ENCODE assay signal across 22 cellular contexts in genomic region chr7:37304926-37305325, GRCh38.
"Had no signal": no experiment of that assay in that cellular context is flagged by ENCODE, and none has a peak within 500 bp of the region (broad histone marks: within the 10 kb centered on the region; RNA-seq: fewer than 3 reads in every experiment).

No MANE protein-coding gene starts in this region.

- H3K27me3 ChIP-seq: body of pancreas, colonic mucosa had no signal

- H3K4me3 Mint-ChIP-seq: activated CD4-positive, alpha-beta memory T cell treated with anti-CD3 and anti-CD28 coated beads, Interleukin-2, amount 10 ng/mL, durations not matched to agents 7 days and 5 days; activated CD4-positive, alpha-beta T cell treated with anti-CD3 and anti-CD28 coated beads, Interleukin-2, amount 10 ng/mL, durations not matched to agents 7 days and 5 days; activated naive CD4-positive, alpha-beta T cell treated with anti-CD3 and anti-CD28 coated beads, Interleukin-2, amount 50 U/mL, for 24 hours; activated naive CD8-positive, alpha-beta T cell treated with anti-CD3 and anti-CD28 coated beads, Interleukin-2, amount 50 U/mL, for 24 hours; naive thymus-derived CD4-positive, alpha-beta T cell had no signal

- H3K27ac Mint-ChIP-seq: activated CD4-positive, alpha-beta T cell treated with anti-CD3 and anti-CD28 coated beads, Interleukin-2, amount 10 ng/mL, durations not matched to agents 7 days and 5 days; activated naive CD8-positive, alpha-beta T cell treated with anti-CD3 and anti-CD28 coated beads, Interleukin-2, amount 50 U/mL, for 24 hours; activated T-helper 2 cell treated with anti-CD3 and anti-CD28 coated beads, Interferon-gamma antibody, Interleukin-2, Interleukin-4, amounts not matched to agents 10 μg/mL and 5 μg/mL and 100 μg/mL, durations not matched to agents 14 hours and 24 hours and 36 hours had no signal

- H3K36me3 ChIP-seq: colonic mucosa had no signal

- H3K4me1 ChIP-seq: body of pancreas, colonic mucosa, parathyroid adenoma, psoas muscle had no signal

- H3K4me3 ChIP-seq: body of pancreas, colonic mucosa, psoas muscle had no signal

- H3K9ac ChIP-seq: parathyroid adenoma had no signal

- H3K27me3 Mint-ChIP-seq: activated CD4-positive, alpha-beta memory T cell treated with anti-CD3 and anti-CD28 coated beads, Interleukin-2, amount 10 ng/mL, durations not matched to agents 7 days and 5 days; activated CD4-positive, alpha-beta T cell treated with anti-CD3 and anti-CD28 coated beads, Interleukin-2, amount 10 ng/mL, durations not matched to agents 7 days and 5 days; activated naive CD4-positive, alpha-beta T cell treated with anti-CD3 and anti-CD28 coated beads, Interleukin-2, amount 50 U/mL, for 24 hours; activated naive CD8-positive, alpha-beta T cell treated with anti-CD3 and anti-CD28 coated beads, Interleukin-2, amount 50 U/mL, for 24 hours; naive thymus-derived CD4-positive, alpha-beta T cell had no signal

- H3K9me3 ChIP-seq: body of pancreas, colonic mucosa, psoas muscle had no signal

- DNase-seq: activated CD4-positive, alpha-beta memory T cell treated with anti-CD3 and anti-CD28 coated beads, Interleukin-2, amount 10 ng/mL, durations not matched to agents 7 days and 5 days; activated CD4-positive, alpha-beta T cell treated with anti-CD3 and anti-CD28 coated beads for 1 hour; activated CD4-positive, alpha-beta T cell treated with anti-CD3 and anti-CD28 coated beads, Interleukin-2, amount 10 ng/mL, durations not matched to agents 7 days and 5 days; activated CD8-positive, alpha-beta memory T cell treated with anti-CD3 and anti-CD28 coated beads, Interleukin-2, amount 50 U/mL, for 48 hours; activated naive CD8-positive, alpha-beta T cell treated with anti-CD3 and anti-CD28 coated beads, Interleukin-2, amount 50 U/mL, for 24 hours; activated T-cell treated with anti-CD3 and anti-CD28 coated beads, Interleukin-2, amount 50 U/mL, for 48 hours; body of pancreas; cerebellar nuclear complex; colonic mucosa; head of caudate nucleus; hippocampal formation; left cardiac atrium; midbrain; naive thymus-derived CD4-positive, alpha-beta T cell; occipital lobe; psoas muscle; stimulated activated naive CD4-positive, alpha-beta T cell; T-helper 2 cell; trophoblast cell had no signal
